18 cellular contexts compared by ENCODE assay signal in genomic region chr12:45350861-45351260, GRCh38.
"Had no signal": no experiment of that assay in that cellular context is flagged by ENCODE, and none has a peak within 500 bp of the region (broad histone marks: within the 10 kb centered on the region; RNA-seq: fewer than 3 reads in every experiment).

No MANE protein-coding gene starts in this region.

- DNase-seq: activated CD4-positive, alpha-beta T cell treated with anti-CD3 and anti-CD28 coated beads for 1 hour; activated CD4-positive, alpha-beta T cell treated with anti-CD3 and anti-CD28 coated beads, Interleukin-2, amount 50 U/mL, for 48 hours; activated CD8-positive, alpha-beta memory T cell treated with anti-CD3 and anti-CD28 coated beads, Interleukin-2, amount 10 ng/mL, durations not matched to agents 7 days and 5 days; activated gamma-delta T cell; activated naive CD8-positive, alpha-beta T cell treated with anti-CD3 and anti-CD28 coated beads for 36 hours; activated T-cell treated with anti-CD3 and anti-CD28 coated beads, Interleukin-2, amount 50 U/mL, for 4 hours; glutamatergic neuron; immature natural killer cell; left cardiac atrium; lower lobe of right lung; naive B cell; right cardiac atrium; substantia nigra; SW 1271; trophoblast cell had no signal

- H3K9me3 Mint-ChIP-seq: activated naive CD8-positive, alpha-beta T cell treated with anti-CD3 and anti-CD28 coated beads for 36 hours; activated T-cell treated with anti-CD3 and anti-CD28 coated beads, Interleukin-2, amount 50 U/mL, for 4 hours; immature natural killer cell; stimulated activated effector memory CD8-positive, alpha-beta T cell treated with anti-CD3 and anti-CD28 coated beads, Interleukin-12 subunit alpha, Interleukin-12 subunit beta, amount 100 ng/mL, for 72 hours; T-helper 2 cell treated with Interferon-gamma antibody and Interleukin-4, amounts not matched to agents 5 μg/mL and 100 μg/mL, for 36 hours had no signal

- H3K27ac ChIP-seq: lower lobe of right lung had no signal

- H3K9me3 ChIP-seq: lower lobe of right lung had no signal

- H3K27ac Mint-ChIP-seq: activated CD8-positive, alpha-beta memory T cell treated with anti-CD3 and anti-CD28 coated beads, Interleukin-2, amount 10 ng/mL, durations not matched to agents 7 days and 5 days; activated naive CD8-positive, alpha-beta T cell treated with anti-CD3 and anti-CD28 coated beads for 36 hours; immature natural killer cell; T-helper 2 cell treated with Interferon-gamma antibody and Interleukin-4, amounts not matched to agents 5 μg/mL and 100 μg/mL, for 36 hours had no signal

- H3K4me1 ChIP-seq: lower lobe of right lung had no signal

- H3K4me3 ChIP-seq: lower lobe of right lung, smooth muscle cell had no signal

- H3K4me3 Mint-ChIP-seq: activated CD8-positive, alpha-beta memory T cell treated with anti-CD3 and anti-CD28 coated beads, Interleukin-2, amount 10 ng/mL, durations not matched to agents 7 days and 5 days; activated naive CD8-positive, alpha-beta T cell treated with anti-CD3 and anti-CD28 coated beads for 36 hours; activated T-cell treated with anti-CD3 and anti-CD28 coated beads, Interleukin-2, amount 50 U/mL, for 4 hours; immature natural killer cell; naive B cell; stimulated activated effector memory CD8-positive, alpha-beta T cell treated with anti-CD3 and anti-CD28 coated beads, Interleukin-12 subunit alpha, Interleukin-12 subunit beta, amount 100 ng/mL, for 72 hours; T-helper 2 cell treated with Interferon-gamma antibody and Interleukin-4, amounts not matched to agents 5 μg/mL and 100 μg/mL, for 36 hours had no signal

- H3K4me2 ChIP-seq: smooth muscle cell had no signal

- ATAC-seq: activated CD8-positive, alpha-beta memory T cell treated with anti-CD3 and anti-CD28 coated beads, Interleukin-2, amount 10 ng/mL, durations not matched to agents 7 days and 5 days; activated T-cell treated with anti-CD3 and anti-CD28 coated beads, Interleukin-2, amount 50 U/mL, for 4 hours; left cardiac atrium; lower lobe of right lung; right cardiac atrium; stimulated activated effector memory CD8-positive, alpha-beta T cell treated with anti-CD3 and anti-CD28 coated beads, Interleukin-12 subunit alpha, Interleukin-12 subunit beta, amount 100 ng/mL, for 72 hours had no signal

- H3K27me3 Mint-ChIP-seq: activated CD8-positive, alpha-beta memory T cell treated with anti-CD3 and anti-CD28 coated beads, Interleukin-2, amount 10 ng/mL, durations not matched to agents 7 days and 5 days; activated naive CD8-positive, alpha-beta T cell treated with anti-CD3 and anti-CD28 coated beads for 36 hours; naive B cell had no signal

- H3K4me1 Mint-ChIP-seq: activated naive CD8-positive, alpha-beta T cell treated with anti-CD3 and anti-CD28 coated beads for 36 hours had no signal
